In the genomic region with DNA sequence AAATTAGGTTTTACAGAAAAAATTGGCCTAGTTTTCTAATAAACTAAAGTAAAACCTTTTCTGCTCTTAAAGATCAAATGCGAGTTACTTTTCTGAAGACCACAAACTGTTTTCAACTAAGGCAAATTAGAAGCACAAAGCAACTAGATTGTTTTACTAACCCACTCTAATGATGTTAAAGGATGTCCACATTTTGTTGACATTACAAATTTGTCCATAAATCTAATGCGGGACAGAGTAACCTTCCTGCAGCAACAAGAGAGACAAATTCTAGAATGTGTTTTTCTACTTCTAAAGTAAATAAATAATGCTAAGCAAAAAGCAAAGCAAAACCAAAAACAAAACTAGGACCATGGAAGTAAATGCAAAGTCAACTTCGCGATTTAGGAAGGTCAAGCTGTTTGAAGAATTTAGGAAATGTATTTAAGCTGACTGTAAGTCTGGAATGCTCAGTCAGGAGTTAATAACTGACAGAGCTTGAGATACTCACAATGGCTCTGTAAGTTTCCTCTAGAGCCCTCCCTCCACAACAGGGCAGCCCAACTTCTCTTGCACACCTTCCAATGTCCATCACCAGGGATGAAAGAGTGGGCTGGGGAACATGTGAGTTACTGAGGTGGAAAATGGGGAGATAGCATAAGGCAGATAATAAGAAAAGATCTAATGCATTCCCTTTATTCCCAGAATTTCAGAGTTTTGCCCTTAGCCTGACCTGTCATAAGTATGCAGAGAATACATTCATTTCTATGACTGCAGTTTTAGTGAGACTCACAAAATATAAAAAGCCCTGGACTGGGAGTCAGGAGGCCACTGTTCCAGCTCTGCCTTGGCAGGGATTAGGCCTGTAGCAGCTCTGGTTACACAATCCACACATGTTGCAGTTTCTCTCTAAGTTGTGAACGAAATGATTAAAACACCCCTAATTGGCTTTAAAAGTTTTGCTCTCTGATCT, we compare ENCODE assay signal across 1 cellular context.
TF ChIP-seq lines count a peak whose summit lies in the region.

No MANE protein-coding gene starts in this region.

TF ChIP-seq in HepG2, 621 proteins besides CTCF, POLR2A, EP300 and RAD21 (continued from another document and continues in another):
- TF ChIP-seq ZBTB40 (IDR thresholded peaks at IDR 0.05) (no peak), ZBTB40 (CRISPR knock-in tag; IDR thresholded peaks at IDR 0.05) (no peak), FOXM1 (CRISPR knock-in tag; IDR thresholded peaks at IDR 0.05) (no peak), ZNF251 (CRISPR knock-in tag; IDR thresholded peaks at IDR 0.05) (no peak), ERF (CRISPR knock-in tag; IDR thresholded peaks at IDR 0.05) (peak; percentile 69; the same call in 1 of the 2 replicates), GMEB2 (CRISPR knock-in tag; IDR thresholded peaks at IDR 0.05; ENCODE audit: low read depth) (no peak), ZNF646 (CRISPR knock-in tag; IDR thresholded peaks at IDR 0.05) (0 out of 2 replicates have a peak, but pooled peaks have one; percentile 12), ZNF225 (CRISPR knock-in tag; IDR thresholded peaks at IDR 0.05) (no peak), ZNF737 (CRISPR knock-in tag; IDR thresholded peaks at IDR 0.05; ENCODE audit: borderline replicate concordance) (no peak), CENPT (CRISPR knock-in tag; IDR thresholded peaks at IDR 0.05; ENCODE audit: low read depth) (no peak)
- TF ChIP-seq, protein P1, sequence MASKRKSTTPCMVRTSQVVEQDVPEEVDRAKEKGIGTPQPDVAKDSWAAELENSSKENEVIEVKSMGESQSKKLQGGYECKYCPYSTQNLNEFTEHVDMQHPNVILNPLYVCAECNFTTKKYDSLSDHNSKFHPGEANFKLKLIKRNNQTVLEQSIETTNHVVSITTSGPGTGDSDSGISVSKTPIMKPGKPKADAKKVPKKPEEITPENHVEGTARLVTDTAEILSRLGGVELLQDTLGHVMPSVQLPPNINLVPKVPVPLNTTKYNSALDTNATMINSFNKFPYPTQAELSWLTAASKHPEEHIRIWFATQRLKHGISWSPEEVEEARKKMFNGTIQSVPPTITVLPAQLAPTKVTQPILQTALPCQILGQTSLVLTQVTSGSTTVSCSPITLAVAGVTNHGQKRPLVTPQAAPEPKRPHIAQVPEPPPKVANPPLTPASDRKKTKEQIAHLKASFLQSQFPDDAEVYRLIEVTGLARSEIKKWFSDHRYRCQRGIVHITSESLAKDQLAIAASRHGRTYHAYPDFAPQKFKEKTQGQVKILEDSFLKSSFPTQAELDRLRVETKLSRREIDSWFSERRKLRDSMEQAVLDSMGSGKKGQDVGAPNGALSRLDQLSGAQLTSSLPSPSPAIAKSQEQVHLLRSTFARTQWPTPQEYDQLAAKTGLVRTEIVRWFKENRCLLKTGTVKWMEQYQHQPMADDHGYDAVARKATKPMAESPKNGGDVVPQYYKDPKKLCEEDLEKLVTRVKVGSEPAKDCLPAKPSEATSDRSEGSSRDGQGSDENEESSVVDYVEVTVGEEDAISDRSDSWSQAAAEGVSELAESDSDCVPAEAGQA (IDR thresholded peaks at IDR 0.05; ENCODE audit: low read depth), result no peak
- TF ChIP-seq, protein P1 (CRISPR knock-in tag; IDR thresholded peaks at IDR 0.05; ENCODE audit: borderline replicate concordance), result no peak
- TF ChIP-seq, protein P2, sequence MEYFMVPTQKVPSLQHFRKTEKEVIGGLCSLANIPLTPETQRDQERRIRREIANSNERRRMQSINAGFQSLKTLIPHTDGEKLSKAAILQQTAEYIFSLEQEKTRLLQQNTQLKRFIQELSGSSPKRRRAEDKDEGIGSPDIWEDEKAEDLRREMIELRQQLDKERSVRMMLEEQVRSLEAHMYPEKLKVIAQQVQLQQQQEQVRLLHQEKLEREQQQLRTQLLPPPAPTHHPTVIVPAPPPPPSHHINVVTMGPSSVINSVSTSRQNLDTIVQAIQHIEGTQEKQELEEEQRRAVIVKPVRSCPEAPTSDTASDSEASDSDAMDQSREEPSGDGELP (IDR thresholded peaks at IDR 0.05; ENCODE audit: borderline replicate concordance, low read depth), result no peak; the same call in 1 of the 2 replicates
- TF ChIP-seq, protein P3, sequence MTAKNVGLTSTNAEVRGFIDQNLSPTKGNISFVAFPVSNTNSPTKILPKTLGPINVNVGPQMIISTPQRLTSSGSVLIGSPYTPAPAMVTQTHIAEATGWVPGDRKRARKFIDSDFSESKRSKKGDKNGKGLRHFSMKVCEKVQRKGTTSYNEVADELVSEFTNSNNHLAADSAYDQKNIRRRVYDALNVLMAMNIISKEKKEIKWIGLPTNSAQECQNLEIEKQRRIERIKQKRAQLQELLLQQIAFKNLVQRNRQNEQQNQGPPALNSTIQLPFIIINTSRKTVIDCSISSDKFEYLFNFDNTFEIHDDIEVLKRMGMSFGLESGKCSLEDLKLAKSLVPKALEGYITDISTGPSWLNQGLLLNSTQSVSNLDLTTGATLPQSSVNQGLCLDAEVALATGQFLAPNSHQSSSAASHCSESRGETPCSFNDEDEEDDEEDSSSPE (CRISPR knock-in tag; IDR thresholded peaks at IDR 0.05), result 0 out of 2 replicates have a peak, but pooled peaks have one; percentile 32
